ENCODE assay signal across 8 cellular contexts in genomic region chr2:29130295-29130694, GRCh38. TPM values are rescaled to one million over a fixed set of nuclear protein-coding genes. Genes with fewer than 3 reads are reported as not detected.
DNase-seq lines count a peak whose midpoint lies in the region; ATAC-seq and TF ChIP-seq lines count a peak whose summit lies in the region.

No MANE protein-coding gene starts in this region.

- peaks cover 18% of the 10 kb centered on the region for H3K36me3 Mint-ChIP-seq in activated naive CD8-positive, alpha-beta T cell

- no peaks in the 10 kb centered on the region for H3K9me3 Mint-ChIP-seq in activated naive CD8-positive, alpha-beta T cell (ENCODE audit: low read depth)

- ATAC-seq in GM18498 (IDR thresholded peaks at IDR 0.05; ENCODE audit: unreplicated experiment), result peak; percentile 71

- peak overlapping the region; percentile 46 for H3K27ac Mint-ChIP-seq in activated naive CD8-positive, alpha-beta T cell

- H3K27me3 Mint-ChIP-seq in activated naive CD8-positive, alpha-beta T cell, result no peaks in the 10 kb centered on the region

- peak overlapping the region; percentile 38 for H3K4me3 Mint-ChIP-seq in activated naive CD8-positive, alpha-beta T cell

- H3K4me1 Mint-ChIP-seq in activated naive CD8-positive, alpha-beta T cell (ENCODE audit: low read depth), result peaks cover 34% of the 10 kb centered on the region

- peak overlapping the region; percentile 14 for H3K27ac ChIP-seq in temporal lobe (ENCODE audit: low read depth, low read length)

- TF ChIP-seq EP300 in Ishikawa (IDR thresholded peaks at IDR 0.05; ENCODE audit: borderline replicate concordance), result peak; percentile 27; the same call in 1 of the 2 replicates

- in situ Hi-C loops in ACHN (cut with HindIII; ENCODE audit: low pct_ligation_motif_present, low pct_unique_long_range_greater_than_20kb, low sequenced_read_pairs), result no loop called here

- DNase-seq in ACHN (peak; percentile 86), iris pigment epithelial cell (ENCODE audit: low read depth) (peak; percentile 91), NCI-H524 treated with DMSO at 0.1 percent for 48 hours (lab: John Stamatoyannopoulos, UW) (no peak)
- no peak for DNase-seq in central memory CD4-positive, alpha-beta T cell

- no peak for TF ChIP-seq RAD21 in Ishikawa (IDR thresholded peaks at IDR 0.05; ENCODE audit: low read depth)

TF ChIP-seq in Ishikawa, 13 proteins besides CTCF, POLR2A, EP300 and RAD21:
- TF ChIP-seq TAF1 (IDR thresholded peaks at IDR 0.05; ENCODE audit: low read depth) (no peak), MAX (IDR thresholded peaks at IDR 0.05) (0 out of 2 replicates have a peak, but pooled peaks have one; percentile 21)

RNA-seq across cellular contexts. Expression of gene CLIP4, which starts 15.1 kb away (rescaled TPM):
- total RNA-seq in temporal lobe, result 27.5 TPM

RNA-seq across cellular contexts. Expression of gene PCARE, which starts 56.0 kb away (rescaled TPM):
- total RNA-seq in temporal lobe, result under 0.01 TPM

Comparison
In these comparisons a context has a peak if more than half of its experiments do, and no peak if none do; other contexts are left out.
1. DNase-seq: peak in ACHN (single experiment) and iris pigment epithelial cell (single experiment); none in central memory CD4-positive, alpha-beta T cell (single experiment) and NCI-H524 treated with DMSO at 0.1 percent for 48 hours (single experiment).